In the genomic region with DNA sequence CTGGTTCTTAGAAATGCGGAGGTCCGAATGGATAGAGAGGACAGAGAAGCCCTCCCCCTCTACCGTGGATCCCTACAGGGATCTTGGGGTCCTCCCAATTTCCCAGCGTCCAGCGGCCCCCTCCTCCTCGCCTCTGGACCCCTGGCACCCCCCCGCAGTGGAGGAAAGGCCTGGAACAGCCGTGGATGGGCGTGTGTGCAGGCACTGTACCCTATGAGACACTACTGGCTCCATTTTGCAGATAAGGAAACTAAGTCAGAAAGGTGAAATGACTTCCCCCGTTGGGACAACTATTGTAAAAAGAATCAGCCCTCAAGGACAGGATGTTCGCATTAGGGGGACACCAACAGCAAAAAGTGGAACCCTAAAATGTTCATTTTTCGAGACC, we compare ENCODE assay signal across 9 cellular contexts. TPM values are rescaled to one million over a fixed set of nuclear protein-coding genes. Genes with fewer than 3 reads are reported as not detected.
DNase-seq lines count a peak whose midpoint lies in the region; ATAC-seq and TF ChIP-seq lines count a peak whose summit lies in the region.
"Had no signal": no experiment of that assay in that cellular context is flagged by ENCODE, and none has a peak within 500 bp of the region (broad histone marks: within the 10 kb centered on the region; RNA-seq: fewer than 3 reads in every experiment).

No MANE protein-coding gene starts in this region.

- peak overlapping the region; percentile 63 for H3K4me3 ChIP-seq in GM12865 (ENCODE audit: low read depth, low read length)
- H3K4me3 ChIP-seq in WI38 (ENCODE audit: low read depth, low read length), result peak overlapping the region; percentile 64
- peak overlapping the region; percentile 54 to 60 for H3K4me3 ChIP-seq in foreskin fibroblast (ENCODE audit: low read depth in 1 of 2, low read length in 2 of 2)
- H3K4me3 ChIP-seq in sigmoid colon, result peak overlapping the region in 3 of 4 donors; percentile 77 to 93 (median 89)

- no peak for TF ChIP-seq CTCF in GM12865 (IDR thresholded peaks at IDR 0.05; ENCODE audit: insufficient read depth, low read depth, low read length, missing control alignments)
- TF ChIP-seq CTCF in WI38 (IDR thresholded peaks at IDR 0.05; ENCODE audit: low read depth, low read length), result no peak
- TF ChIP-seq CTCF in foreskin fibroblast (IDR thresholded peaks at IDR 0.05; ENCODE audit: low read depth, low read length), result no peak
- no peak for TF ChIP-seq CTCF in sigmoid colon (IDR thresholded peaks at IDR 0.05)

- intact Hi-C loops in sigmoid colon (cut with DNase I), result loop anchor here (5.0 kb wide), 2 partner anchors 43 to 137 kb away; no protein-coding TSS in a partner anchor

- H3K4me1 ChIP-seq in sigmoid colon, result peaks cover 0 to 42% (median 34%) of the 10 kb centered on the region in 4 donors

- H3K36me3 ChIP-seq in sigmoid colon, result no peaks in the 10 kb centered on the region

- no peaks in the 10 kb centered on the region for H3K9me3 ChIP-seq in sigmoid colon

- peak overlapping the region; percentile 87 to 97 (median 94) for H3K27ac ChIP-seq in sigmoid colon

- no peaks in the 10 kb centered on the region for H3K27me3 ChIP-seq in sigmoid colon

- DNase-seq in GM12865 (ENCODE audit: low read depth), result no peak
- DNase-seq in foreskin fibroblast, result no peak
- no peak for DNase-seq in sigmoid colon
- no peak for DNase-seq in NCI-H146 treated with DMSO at 0.1 percent for 48 hours (lab: John Stamatoyannopoulos, UW; ENCODE audit: unreplicated experiment)
- no peak for DNase-seq in DMS79 treated with DMSO at 0.1 percent for 48 hours (lab: John Stamatoyannopoulos, UW)
- DNase-seq in occipital lobe (lab: John Stamatoyannopoulos, UW), result no peak
- DNase-seq: NCI-H2171 had no signal

- TF ChIP-seq POLR2A in sigmoid colon (IDR thresholded peaks at IDR 0.05), result no peak

- ATAC-seq in HG03139 (IDR thresholded peaks at IDR 0.05; ENCODE audit: unreplicated experiment), result no peak

- WGBS in sigmoid colon, 2 donors, result 10 to 39% methylated on average over 12 of the region's 12 CpGs

- TF ChIP-seq EP300 in sigmoid colon (IDR thresholded peaks at IDR 0.05), result no peak

RNA-seq across cellular contexts. Expression of a gene that starts 0.9 kb away (rescaled TPM):
- total RNA-seq in sigmoid colon (10 to 100 TPM; 33.9 to 71.2 (median 36.4) TPM), occipital lobe (129 TPM)
- polyA plus RNA-seq in sigmoid colon, result 100 to 1,000 TPM in 1 of 3 donors, 10 to 100 TPM in 2; 21.0 to 105 (median 28.9) TPM
